In genomic region chr5:146662229-146662628, GRCh38 we compare ENCODE assay signal across 8 cellular contexts.
DNase-seq lines count a peak whose midpoint lies in the region; ATAC-seq and TF ChIP-seq lines count a peak whose summit lies in the region.

No MANE protein-coding gene starts in this region.

- peak; percentile 28; the same call in 1 of the 2 replicates for TF ChIP-seq RAD21 in SK-N-SH (IDR thresholded peaks at IDR 0.05; ENCODE audit: low read length)

- H3K27ac ChIP-seq in SK-N-SH (ENCODE audit: low read depth in 2 of 2, low read length in 1 of 2) (no peak overlapping the region), GM23248 (no peak overlapping the region)

- H4K20me1 ChIP-seq in SK-N-SH (ENCODE audit: insufficient read depth) (no peaks in the 10 kb centered on the region), GM23248 (ENCODE audit: insufficient read depth) (no peaks in the 10 kb centered on the region)

- POLR2A ChIA-PET in SK-N-SH (lab: Yijun Ruan, JAX): no interaction called here

- no peak overlapping the region for H3K4me2 ChIP-seq in SK-N-SH
- H3K4me2 ChIP-seq in GM23248 (ENCODE audit: unreplicated experiment): no peak overlapping the region

- H3F3A ChIP-seq in SK-N-SH (replicated peaks; ENCODE audit: insufficient read depth): no peaks in the 10 kb centered on the region
- no peaks in the 10 kb centered on the region for H3F3A ChIP-seq in GM23248 (ENCODE audit: insufficient read depth)

- no peak for DNase-seq in SK-N-SH
- peak; percentile 59 for DNase-seq in NCI-H69 (lab: John Stamatoyannopoulos, UW)
- peak; percentile 62 for DNase-seq in epithelial cell of esophagus (ENCODE audit: low read depth)
- peak; percentile 27 for DNase-seq in stimulated activated CD8-positive, alpha-beta memory T cell treated with anti-CD3 and anti-CD28 coated beads, Interleukin-4, amount 100 ng/mL, for 48 hours
- DNase-seq in GM23248: no peak

- 67% methylated on average over 1 of the region's 1 CpG for WGBS in SK-N-SH (ENCODE audit: low lambda C conversion rate)
- 38 to 58% methylated on average over 1 of the region's 1 CpG for WGBS in GM23248 (ENCODE audit: low coverage in 1 of 2, low lambda C conversion rate in 2 of 2, missing lambda C conversion rate in 2 of 2), 2 experiments

- no peak for TF ChIP-seq EP300 in SK-N-SH (IDR thresholded peaks at IDR 0.05; ENCODE audit: borderline replicate concordance in 1 of 2, low read depth in 1 of 2, low read length in 1 of 2)

- no peak overlapping the region for H3K4me3 ChIP-seq in SK-N-SH (ENCODE audit: low read depth in 2 of 2, low read length in 1 of 2)
- no peak overlapping the region for H3K4me3 ChIP-seq in epithelial cell of esophagus (ENCODE audit: low read length)
- no peak overlapping the region for H3K4me3 ChIP-seq in GM23248

- H3K9me2 ChIP-seq in SK-N-SH (no peaks in the 10 kb centered on the region), GM23248 (ENCODE audit: insufficient read depth) (no peaks in the 10 kb centered on the region)

- H3K9me3 ChIP-seq in SK-N-SH: no peaks in the 10 kb centered on the region
- H3K9me3 ChIP-seq in GM23248 (ENCODE audit: low read depth): no peaks in the 10 kb centered on the region

- TF ChIP-seq CTCF in SK-N-SH (IDR thresholded peaks at IDR 0.05): peak; percentile 67
- peak; percentile 73 for TF ChIP-seq CTCF in epithelial cell of esophagus (IDR thresholded peaks at IDR 0.05; ENCODE audit: insufficient read depth, low read depth, low read length, missing control alignments)

- ATAC-seq in SK-N-SH treated with all-trans-retinoic acid at 6 μM for 48 hours (no peak), HG03521 (IDR thresholded peaks at IDR 0.05; ENCODE audit: unreplicated experiment) (no peak), HG02623 (IDR thresholded peaks at IDR 0.05; ENCODE audit: unreplicated experiment) (no peak)

- no peaks in the 10 kb centered on the region for H3K79me2 ChIP-seq in SK-N-SH (ENCODE audit: insufficient read depth)
- no peaks in the 10 kb centered on the region for H3K79me2 ChIP-seq in GM23248 (ENCODE audit: insufficient read depth)

- H2AFZ ChIP-seq in SK-N-SH (ENCODE audit: low read depth): no peak overlapping the region
- no peak overlapping the region for H2AFZ ChIP-seq in GM23248

- H3K4me1 ChIP-seq in SK-N-SH (ENCODE audit: control insufficient read depth in 1 of 2, insufficient read depth in 2 of 2, low read depth in 1 of 2, low read length in 1 of 2) (peaks cover 0 to 2% of the 10 kb centered on the region in 2 experiments; a peak in 2 of 4 replicates), GM23248 (ENCODE audit: insufficient read depth) (peaks cover under 1% of the 10 kb centered on the region)

- H3K9ac ChIP-seq in SK-N-SH: no peak overlapping the region
- no peak overlapping the region for H3K9ac ChIP-seq in GM23248

- CTCF ChIA-PET in SK-N-SH (lab: Yijun Ruan, JAX): interaction anchor here (0.6 to 2.1 kb wide), 5 partner anchors 9 to 303 kb away, joined by 3 to 6 read pairs (median 4); no protein-coding TSS in a partner anchor

- no peaks in the 10 kb centered on the region for H3K27me3 ChIP-seq in SK-N-SH (ENCODE audit: insufficient read depth)
- no peaks in the 10 kb centered on the region for H3K27me3 ChIP-seq in GM23248 (replicated peaks; ENCODE audit: insufficient read depth)

- in situ Hi-C loops in GM23248 (cut with MboI): no loop called here

- H3K36me3 ChIP-seq in SK-N-SH (replicated peaks in 1 of 2; ENCODE audit: control insufficient read depth in 1 of 2, insufficient read depth in 2 of 2, low read length in 1 of 2): no peaks in the 10 kb centered on the region
- no peaks in the 10 kb centered on the region for H3K36me3 ChIP-seq in GM23248 (ENCODE audit: low read depth)

TF ChIP-seq in SK-N-SH, 30 proteins besides CTCF, POLR2A, EP300 and RAD21 (continues in another document):
- no peak for TF ChIP-seq YY1 (IDR thresholded peaks at IDR 0.05; ENCODE audit: low read depth)
- no peak for TF ChIP-seq POLR2AphosphoS5 (IDR thresholded peaks at IDR 0.05; ENCODE audit: low read depth, low read length)
- no peak for TF ChIP-seq TCF12 (IDR thresholded peaks at IDR 0.05)
- TF ChIP-seq USF2 (IDR thresholded peaks at IDR 0.05; ENCODE audit: borderline replicate concordance, low read depth, low read length): no peak
- TF ChIP-seq FOXJ3 (CRISPR knock-in tag; IDR thresholded peaks at IDR 0.05): no peak
- TF ChIP-seq GATA2 (CRISPR knock-in tag; IDR thresholded peaks at IDR 0.05): no peak
- no peak for TF ChIP-seq CHD2 (IDR thresholded peaks at IDR 0.05; ENCODE audit: low read length, partially characterized antibody)
- no peak for TF ChIP-seq EZH2phosphoT487 (IDR thresholded peaks at IDR 0.05; ENCODE audit: borderline replicate concordance, low read depth)
- TF ChIP-seq PBX3 (IDR thresholded peaks at IDR 0.05): no peak

TF ChIP-seq in SK-N-SH treated with all-trans-retinoic acid at 6 μM for 48 hours, 23 proteins besides CTCF, POLR2A, EP300 and RAD21:
- TF ChIP-seq RARB (CRISPR knock-in tag; IDR thresholded peaks at IDR 0.05): no peak
- no peak for TF ChIP-seq ZC3H10 (CRISPR knock-in tag; IDR thresholded peaks at IDR 0.05)
- TF ChIP-seq GLIS3 (CRISPR knock-in tag; IDR thresholded peaks at IDR 0.05): no peak
- TF ChIP-seq TCF4 (CRISPR knock-in tag; IDR thresholded peaks at IDR 0.05; ENCODE audit: borderline replicate concordance): no peak
- no peak for TF ChIP-seq OSR1 (CRISPR knock-in tag; IDR thresholded peaks at IDR 0.05)
- no peak for TF ChIP-seq CSDC2 (CRISPR knock-in tag; IDR thresholded peaks at IDR 0.05)
- no peak for TF ChIP-seq PPARA (CRISPR knock-in tag; IDR thresholded peaks at IDR 0.05; ENCODE audit: borderline replicate concordance)
- TF ChIP-seq ARNTL (CRISPR knock-in tag; IDR thresholded peaks at IDR 0.05; ENCODE audit: borderline replicate concordance, low read depth): no peak
- no peak for TF ChIP-seq PATZ1 (CRISPR knock-in tag; IDR thresholded peaks at IDR 0.05; ENCODE audit: borderline replicate concordance)
- TF ChIP-seq TOX (CRISPR knock-in tag; IDR thresholded peaks at IDR 0.05; ENCODE audit: borderline replicate concordance): no peak
- TF ChIP-seq ZNF565 (CRISPR knock-in tag; conservative IDR thresholded peaks at IDR 0.05; ENCODE audit: low read depth): no peak
- TF ChIP-seq ZFP30 (CRISPR knock-in tag; IDR thresholded peaks at IDR 0.05): no peak
- no peak for TF ChIP-seq ZFP3 (CRISPR knock-in tag; IDR thresholded peaks at IDR 0.05)
- TF ChIP-seq CREB5 (CRISPR knock-in tag; IDR thresholded peaks at IDR 0.05; ENCODE audit: low read depth): no peak
- TF ChIP-seq TSHZ2 (CRISPR knock-in tag; IDR thresholded peaks at IDR 0.05): no peak

Comparison
In these comparisons a context has a peak if more than half of its experiments do, and no peak if none do; other contexts are left out.
1. DNase-seq: peak in NCI-H69 (single experiment), epithelial cell of esophagus (single experiment) and stimulated activated CD8-positive, alpha-beta memory T cell treated with anti-CD3 and anti-CD28 coated beads, Interleukin-4, amount 100 ng/mL, for 48 hours (single experiment); none in SK-N-SH (single experiment) and GM23248 (single experiment).